Comparison of ENCODE assay signal across 19 cellular contexts in genomic region chrY:17184299-17184698, GRCh38.
DNase-seq lines count a peak whose midpoint lies in the region; TF ChIP-seq lines count a peak whose summit lies in the region.
"Had no signal": no experiment of that assay in that cellular context is flagged by ENCODE, and none has a peak within 500 bp of the region (broad histone marks: within the 10 kb centered on the region; RNA-seq: fewer than 3 reads in every experiment).

No MANE protein-coding gene starts in this region.

- CTCF ChIA-PET in PC-9 (lab: Charles Lee) = no interaction called here

- POLR2A ChIA-PET in PC-9 (lab: Charles Lee; ENCODE audit: unreplicated experiment) = no interaction called here

- H3K9me2 ChIP-seq in PC-9 (ENCODE audit: insufficient read depth) = no peaks in the 10 kb centered on the region

- no peak overlapping the region for H2AFZ ChIP-seq in PC-9

- DNase-seq in HT1080 (ENCODE audit: low read depth) (peak; percentile 75), T1000 (lab: John Stamatoyannopoulos, UW) (peak; percentile 65), glomerular visceral epithelial cell (ENCODE audit: extremely low spot score) (peak; percentile 27), PC-9 (no peak), DMS153 treated with DMSO at 0.1 percent for 48 hours (lab: John Stamatoyannopoulos, UW; ENCODE audit: unreplicated experiment) (no peak)
- DNase-seq in activated effector memory CD4-positive, alpha-beta T cell treated with Interleukin-2 at 50 U/mL for 16 hours = no peak
- no peak for DNase-seq in activated CD4-positive, alpha-beta T cell treated with anti-CD3 and anti-CD28 coated beads, Interleukin-2, amount 50 U/mL, for 1 hour
- DNase-seq: AML-193; Caco-2; CD4-positive, alpha-beta T cell; DMS153; DMS79 treated with DMSO at 0.1 percent for 48 hours; GF-D8; GOT3; IMR-90 had no signal

- no peaks in the 10 kb centered on the region for H4K20me1 ChIP-seq in PC-9 (ENCODE audit: insufficient read depth)

- no peaks in the 10 kb centered on the region for H3K4me1 ChIP-seq in PC-9 (replicated peaks; ENCODE audit: insufficient read depth)
- H3K4me1 ChIP-seq: A549, Caco-2, HAP-1 had no signal

- intact Hi-C loops in PC-9 (cut with micrococcal nuclease; ENCODE audit: unreplicated experiment) = no loop called here

- no TSS peak for BruUV-seq in PC-9 (replicated peaks; lab: Mats Ljungman, UMichigan)

- no peaks in the 10 kb centered on the region for H3K27me3 ChIP-seq in PC-9 (ENCODE audit: insufficient read depth, low read depth)

- H3K79me2 ChIP-seq in PC-9 (ENCODE audit: low read depth) = no peaks in the 10 kb centered on the region

- H3K4me2 ChIP-seq in PC-9 = no peak overlapping the region
- H3K4me2 ChIP-seq: A549 had no signal

- no peaks in the 10 kb centered on the region for H3K36me3 ChIP-seq in PC-9 (ENCODE audit: low read depth)
- H3K36me3 ChIP-seq: HAP-1 had no signal

- no peaks in the 10 kb centered on the region for H3K9me3 ChIP-seq in PC-9 (ENCODE audit: insufficient read depth, low read depth)
- H3K9me3 ChIP-seq: A549, Caco-2, HAP-1 had no signal

- no peak for TF ChIP-seq CTCF in PC-9 (conservative IDR thresholded peaks at IDR 0.05)

- H3K4me3 ChIP-seq in PC-9 = no peak overlapping the region
- H3K4me3 ChIP-seq: A549, HAP-1, K562 had no signal

- no peaks in the 10 kb centered on the region for H3F3A ChIP-seq in PC-9 (ENCODE audit: insufficient read depth, low read depth)

- no peak overlapping the region for H3K27ac ChIP-seq in PC-9
- H3K27ac ChIP-seq: A549, C4-2B had no signal

Comparison
In these comparisons a context has a peak if more than half of its experiments do, and no peak if none do; other contexts are left out.
1. DNase-seq: peak in HT1080 (single experiment), T1000 (single experiment) and glomerular visceral epithelial cell (single experiment); none in PC-9 (0 of 2), activated effector memory CD4-positive, alpha-beta T cell treated with Interleukin-2 at 50 U/mL for 16 hours (single experiment), activated CD4-positive, alpha-beta T cell treated with anti-CD3 and anti-CD28 coated beads, Interleukin-2, amount 50 U/mL, for 1 hour (single experiment) and DMS153 treated with DMSO at 0.1 percent for 48 hours (single experiment).